In the genomic region with DNA sequence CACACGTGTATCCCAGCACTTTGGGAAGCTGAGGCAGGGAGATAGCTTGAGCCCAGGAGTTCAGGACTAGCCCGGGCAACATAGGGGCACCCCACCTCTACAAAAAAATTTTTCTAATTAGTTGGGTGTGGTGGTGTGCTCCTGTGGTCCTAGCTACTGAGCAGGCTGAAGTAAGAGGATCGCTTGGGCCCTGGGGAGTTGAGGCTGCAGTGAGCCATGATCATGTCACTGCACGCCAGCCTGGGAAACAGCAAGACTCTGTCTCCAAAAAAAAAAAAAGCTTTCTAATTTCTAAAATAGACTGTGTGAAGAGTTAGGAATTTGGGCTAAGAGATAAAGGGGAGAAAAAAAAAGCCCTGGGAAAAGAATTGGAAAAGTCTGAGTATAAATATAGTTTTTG, we compare ENCODE assay signal across 29 cellular contexts. TPM values are rescaled to one million over a fixed set of nuclear protein-coding genes. Genes with fewer than 3 reads are reported as not detected.
DNase-seq lines count a peak whose midpoint lies in the region; ATAC-seq and TF ChIP-seq lines count a peak whose summit lies in the region.
"Had no signal": no experiment of that assay in that cellular context is flagged by ENCODE, and none has a peak within 500 bp of the region (broad histone marks: within the 10 kb centered on the region; RNA-seq: fewer than 3 reads in every experiment).

No MANE protein-coding gene starts in this region.

- H3K36me3 ChIP-seq in CD4-positive, alpha-beta memory T cell (ENCODE audit: insufficient read depth, low read length) = no peaks in the 10 kb centered on the region
- no peaks in the 10 kb centered on the region for H3K36me3 ChIP-seq in smooth muscle cell (ENCODE audit: low read depth)
- H3K36me3 ChIP-seq: pancreas, suprapubic skin had no signal

- no peaks in the 10 kb centered on the region for H3K27me3 ChIP-seq in CD4-positive, alpha-beta memory T cell (ENCODE audit: insufficient read depth, low read length)
- H3K27me3 ChIP-seq in smooth muscle cell (ENCODE audit: low read depth) = no peaks in the 10 kb centered on the region
- H3K27me3 ChIP-seq: hepatocyte, pancreas, suprapubic skin had no signal

- BruUV-seq in MCF 10A (replicated peaks; lab: Mats Ljungman, UMichigan) = no TSS peak

- 83% methylated on average over 4 of the region's 4 CpGs for WGBS in smooth muscle cell (ENCODE audit: low lambda C conversion rate)

- H3K9me3 ChIP-seq in CD4-positive, alpha-beta memory T cell (ENCODE audit: control insufficient read depth in 1 of 2, low read length in 2 of 2) = no peaks in the 10 kb centered on the region
- H3K9me3 ChIP-seq in smooth muscle cell (replicated peaks; ENCODE audit: low read depth) = no peaks in the 10 kb centered on the region
- H3K9me3 ChIP-seq: pancreas, suprapubic skin had no signal

- H3K27ac ChIP-seq in CD4-positive, alpha-beta memory T cell (ENCODE audit: low read depth, low read length) = no peak overlapping the region
- H3K27ac ChIP-seq in smooth muscle cell (ENCODE audit: low read depth) = no peak overlapping the region
- H3K27ac ChIP-seq: hepatocyte, pancreas, suprapubic skin, VCaP had no signal

- H2AFZ ChIP-seq in smooth muscle cell (ENCODE audit: low read depth) = no peak overlapping the region
- H2AFZ ChIP-seq: hepatocyte had no signal

- H3K27me3 Mint-ChIP-seq in MCF 10A (ENCODE audit: insufficient read depth, unreplicated experiment) = no peaks in the 10 kb centered on the region
- no peaks in the 10 kb centered on the region for H3K27me3 Mint-ChIP-seq in osteocyte (ENCODE audit: unreplicated experiment)
- no peaks in the 10 kb centered on the region for H3K27me3 Mint-ChIP-seq in CD4-positive, alpha-beta memory T cell
- H3K27me3 Mint-ChIP-seq: activated naive CD4-positive, alpha-beta T cell treated with anti-CD3 and anti-CD28 coated beads, Interleukin-2, amount 50 U/mL, for 24 hours had no signal

- H3K4me3 Mint-ChIP-seq in MCF 10A (ENCODE audit: unreplicated experiment) (peak overlapping the region; percentile 27), osteocyte (ENCODE audit: unreplicated experiment) (no peak overlapping the region)
- no peak overlapping the region for H3K4me3 Mint-ChIP-seq in CD4-positive, alpha-beta memory T cell
- H3K4me3 Mint-ChIP-seq: activated CD8-positive, alpha-beta T cell treated with anti-CD3 and anti-CD28 coated beads, Interleukin-2, amount 10 ng/mL, durations not matched to agents 7 days and 5 days; activated naive CD4-positive, alpha-beta T cell treated with anti-CD3 and anti-CD28 coated beads, Interleukin-2, amount 50 U/mL, for 24 hours; CD14-positive monocyte; neural crest cell had no signal

- POLR2A ChIA-PET in MCF 10A (lab: Yijun Ruan, JAX) = interaction anchor here (0.6 to 7.5 kb wide), 18 partner anchors 10 to 84 kb away, joined by 3 to 96 read pairs (median 4); no protein-coding TSS in a partner anchor
- POLR2A ChIA-PET in CD4-positive, alpha-beta memory T cell (lab: Charles Lee; ENCODE audit: partially characterized antibody) = no interaction called here

- peaks cover 8% of the 10 kb centered on the region for H3K4me1 ChIP-seq in CD4-positive, alpha-beta memory T cell (ENCODE audit: insufficient read depth, low read length)
- H3K4me1 ChIP-seq in smooth muscle cell (ENCODE audit: low read depth) = no peaks in the 10 kb centered on the region
- H3K4me1 ChIP-seq: pancreas had no signal

- H3K36me3 Mint-ChIP-seq in MCF 10A (ENCODE audit: insufficient read depth, unreplicated experiment) (peaks cover 5% of the 10 kb centered on the region), osteocyte (ENCODE audit: unreplicated experiment) (no peaks in the 10 kb centered on the region)
- H3K36me3 Mint-ChIP-seq in CD4-positive, alpha-beta memory T cell = no peaks in the 10 kb centered on the region
- H3K36me3 Mint-ChIP-seq: CD14-positive monocyte had no signal

- DNase-seq in NCI-H2171 (lab: John Stamatoyannopoulos, UW) (peak; percentile 77), MCF 10A (ENCODE audit: unreplicated experiment) (no peak), fibroblast of mammary gland (ENCODE audit: low read depth) (peak; percentile 16), osteocyte (ENCODE audit: extremely low spot score, unreplicated experiment) (no peak), left lobe of liver (ENCODE audit: low spot score) (no peak), smooth muscle cell (lab: John Stamatoyannopoulos, UW; ENCODE audit: unreplicated experiment) (no peak)
- DNase-seq in CD4-positive, alpha-beta memory T cell = no peak
- DNase-seq: activated CD4-positive, alpha-beta T cell treated with anti-CD3 and anti-CD28 coated beads for 4 hours; activated CD8-positive, alpha-beta T cell treated with anti-CD3 and anti-CD28 coated beads, Interleukin-2, amount 10 ng/mL, durations not matched to agents 7 days and 5 days; amniotic stem cell; Calu3; DMS79 treated with DMSO at 0.1 percent for 48 hours; GDM1; H7; mesenchymal stem cell; NCI-H524; NK-92 treated with Interleukin-12 subunit alpha and Interleukin-12 subunit beta, amount 100 ng/mL, for 24 hours; pancreas; PC-3; SHP77; stimulated activated CD4-positive, alpha-beta T cell treated with anti-CD3 and anti-CD28 coated beads, Interleukin-1b, Interleukin-23, amount 100 ng/mL, for 48 hours; stimulated activated naive CD4-positive, alpha-beta T cell treated with Interleukin-2 at 50 U/mL for 16 hours had no signal

- no peaks in the 10 kb centered on the region for H3K9me3 Mint-ChIP-seq in MCF 10A (ENCODE audit: unreplicated experiment)
- H3K9me3 Mint-ChIP-seq in osteocyte (ENCODE audit: unreplicated experiment) = no peaks in the 10 kb centered on the region
- H3K9me3 Mint-ChIP-seq in CD4-positive, alpha-beta memory T cell = peaks cover 0 to 3% (median 0%) of the 10 kb centered on the region in 8 donors
- H3K9me3 Mint-ChIP-seq: activated naive CD4-positive, alpha-beta T cell treated with anti-CD3 and anti-CD28 coated beads, Interleukin-2, amount 50 U/mL, for 24 hours; neural crest cell had no signal

- H4K20me1 ChIP-seq in smooth muscle cell (ENCODE audit: low read depth) = no peaks in the 10 kb centered on the region

- no peak overlapping the region for H3K4me3 ChIP-seq in fibroblast of mammary gland (ENCODE audit: control insufficient read depth, low read depth, low read length)
- no peak overlapping the region for H3K4me3 ChIP-seq in CD4-positive, alpha-beta memory T cell (ENCODE audit: low read length in 2 of 2)
- no peak overlapping the region for H3K4me3 ChIP-seq in smooth muscle cell
- H3K4me3 ChIP-seq: hepatocyte, pancreas, suprapubic skin had no signal

- no peaks in the 10 kb centered on the region for H3F3A ChIP-seq in smooth muscle cell (ENCODE audit: low read depth)

- ATAC-seq in HG03571 (IDR thresholded peaks at IDR 0.05; ENCODE audit: unreplicated experiment) (no peak), left lobe of liver (no peak)
- ATAC-seq: activated CD8-positive, alpha-beta T cell treated with anti-CD3 and anti-CD28 coated beads, Interleukin-2, amount 10 ng/mL, durations not matched to agents 7 days and 5 days; pancreas; PC-3 had no signal

- H3K4me2 ChIP-seq in smooth muscle cell = no peak overlapping the region
- H3K4me2 ChIP-seq: hepatocyte had no signal

- no peaks in the 10 kb centered on the region for H3K79me2 ChIP-seq in smooth muscle cell (ENCODE audit: low read depth)
- H3K79me2 ChIP-seq: hepatocyte had no signal

- intact Hi-C loops in MCF 10A (cut with micrococcal nuclease) = no loop called here
- intact Hi-C loops in CD4-positive, alpha-beta memory T cell (cut with micrococcal nuclease) = no loop called here

- H3K4me1 Mint-ChIP-seq in MCF 10A (ENCODE audit: insufficient read depth, unreplicated experiment) (peaks cover 37% of the 10 kb centered on the region), osteocyte (ENCODE audit: unreplicated experiment) (peaks cover 34% of the 10 kb centered on the region)
- peaks cover 4 to 16% (median 11%) of the 10 kb centered on the region in 4 donors for H3K4me1 Mint-ChIP-seq in CD4-positive, alpha-beta memory T cell
- H3K4me1 Mint-ChIP-seq: neural crest cell had no signal

- no peak overlapping the region for H3K9ac ChIP-seq in smooth muscle cell (ENCODE audit: low read depth)

- CTCF ChIA-PET in MCF 10A (lab: Yijun Ruan, JAX) = interaction anchor here (0.6 to 1.1 kb wide), 4 partner anchors 22 to 242 kb away, joined by 3 to 4 read pairs (median 4); no protein-coding TSS in a partner anchor
- CTCF ChIA-PET in CD4-positive, alpha-beta memory T cell (lab: Charles Lee; ENCODE audit: partially characterized antibody) = no interaction called here

- TF ChIP-seq CTCF in MCF 10A (IDR thresholded peaks at IDR 0.05; ENCODE audit: unreplicated experiment) = no peak
- no peak for TF ChIP-seq CTCF in fibroblast of mammary gland (conservative IDR thresholded peaks at IDR 0.05; ENCODE audit: control insufficient read depth, insufficient read depth, low read depth, low read length)
- no peak for TF ChIP-seq CTCF in osteocyte (IDR thresholded peaks at IDR 0.05)
- TF ChIP-seq CTCF in smooth muscle cell (IDR thresholded peaks at IDR 0.05; ENCODE audit: borderline replicate concordance, insufficient read depth, poor library complexity, severe bottlenecking) = no peak

- peak overlapping the region; percentile 82 for H3K27ac Mint-ChIP-seq in MCF 10A (ENCODE audit: low read depth, unreplicated experiment)
- H3K27ac Mint-ChIP-seq in osteocyte (ENCODE audit: unreplicated experiment) = peak overlapping the region; percentile 70
- H3K27ac Mint-ChIP-seq in CD4-positive, alpha-beta memory T cell = no peak overlapping the region
- H3K27ac Mint-ChIP-seq: activated CD8-positive, alpha-beta T cell treated with anti-CD3 and anti-CD28 coated beads, Interleukin-2, amount 10 ng/mL, durations not matched to agents 7 days and 5 days; activated naive CD4-positive, alpha-beta T cell treated with anti-CD3 and anti-CD28 coated beads, Interleukin-2, amount 50 U/mL, for 24 hours; CD14-positive monocyte had no signal

RNA-seq across cellular contexts. Expression of a gene that starts 51.9 kb away (rescaled TPM):
- total RNA-seq in MCF 10A (2022) = 40.3 and 48.5 TPM in 2 replicates
- total RNA-seq in osteocyte = 53.6 and 63.3 TPM in 2 replicates
- total RNA-seq in CD4-positive, alpha-beta memory T cell = 10 to 100 TPM; 24.8 to 30.7 TPM
- 1 to 10 TPM; 2.8 to 3.0 TPM for polyA plus RNA-seq in CD4-positive, alpha-beta memory T cell
- 27.0 TPM for total RNA-seq in left lobe of liver
- total RNA-seq in smooth muscle cell = 31.4 and 42.5 TPM in 2 replicates
- 4.4 and 4.5 TPM in 2 replicates for polyA plus RNA-seq in smooth muscle cell

Comparison
In these comparisons a context has a peak if more than half of its experiments do, and no peak if none do; other contexts are left out.
1. DNase-seq: peak in NCI-H2171 (single experiment) and fibroblast of mammary gland (single experiment); none in MCF 10A (single experiment), osteocyte (single experiment), CD4-positive, alpha-beta memory T cell (0 of 5), left lobe of liver (single experiment) and smooth muscle cell (single experiment).
2. H3K27ac Mint-ChIP-seq: peak in MCF 10A (single experiment) and osteocyte (single experiment); none in CD4-positive, alpha-beta memory T cell (0 of 7).